Comparison of ENCODE assay signal across 8 cellular contexts in the genomic region with DNA sequence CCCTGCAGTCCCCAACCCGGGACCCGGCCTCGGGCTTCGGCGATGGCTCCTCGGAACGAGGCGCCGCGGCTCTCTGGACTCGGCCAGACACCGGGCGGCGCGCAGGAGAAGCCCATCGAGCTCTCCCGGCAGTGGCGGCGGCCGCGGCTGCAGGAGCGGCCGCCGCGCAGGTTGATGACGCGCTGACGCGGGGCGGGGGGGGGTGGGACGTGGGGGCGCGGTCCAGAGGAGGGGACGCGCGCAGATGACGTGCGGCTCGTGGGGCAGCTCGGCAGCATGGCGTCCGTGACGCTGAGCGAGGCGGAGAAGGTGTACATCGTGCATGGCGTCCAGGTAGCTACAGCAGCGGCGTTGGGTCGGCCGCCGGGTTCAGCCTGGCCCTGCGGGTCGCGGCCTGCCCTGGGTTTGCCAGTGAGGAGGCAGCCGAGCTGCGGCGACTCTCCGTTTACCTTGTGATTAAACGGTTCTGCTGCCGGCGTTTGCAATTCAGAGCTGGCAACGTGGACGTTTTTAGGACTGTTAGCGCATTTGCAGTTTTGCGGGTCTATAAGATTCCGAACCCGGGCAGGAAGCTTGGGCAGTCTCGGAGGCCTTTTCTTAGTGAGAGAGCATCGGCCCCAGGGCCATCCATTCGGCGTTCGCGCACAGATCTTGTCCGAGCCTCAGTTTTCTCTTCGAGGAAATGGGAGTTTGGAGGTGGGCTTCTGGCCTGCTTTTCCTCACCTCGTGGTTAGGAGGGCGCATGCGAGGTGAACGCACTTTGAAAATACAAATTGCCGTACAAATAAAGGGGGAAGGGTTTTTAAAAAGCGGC. TPM values are rescaled to one million over a fixed set of nuclear protein-coding genes. Genes with fewer than 3 reads are reported as not detected.
DNase-seq lines count a peak whose midpoint lies in the region; ATAC-seq, FAIRE-seq and TF ChIP-seq lines count a peak whose summit lies in the region.

A gene (plus strand): TSS at position 243 of the 814 bp plus-strand sequence. CDS start 34 bp downstream, at position 277.
A gene with protein sequence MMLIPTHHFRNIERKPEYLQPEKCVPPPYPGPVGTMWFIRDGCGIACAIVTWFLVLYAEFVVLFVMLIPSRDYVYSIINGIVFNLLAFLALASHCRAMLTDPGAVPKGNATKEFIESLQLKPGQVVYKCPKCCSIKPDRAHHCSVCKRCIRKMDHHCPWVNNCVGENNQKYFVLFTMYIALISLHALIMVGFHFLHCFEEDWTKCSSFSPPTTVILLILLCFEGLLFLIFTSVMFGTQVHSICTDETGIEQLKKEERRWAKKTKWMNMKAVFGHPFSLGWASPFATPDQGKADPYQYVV (minus strand): TSS at position 173 of the 814 bp plus-strand sequence. CDS start 16,738 bp downstream, outside the sequence.

- peak within 1 kb of the TSS; percentile 86 for H3K9ac ChIP-seq in muscle layer of colon (ENCODE audit: low read length)

- no peaks in the 10 kb centered on the region for H3K9me2 ChIP-seq in PC-9 (ENCODE audit: insufficient read depth)

- no peaks in the 10 kb centered on the region for H3K9me3 Mint-ChIP-seq in activated T-cell treated with anti-CD3 and anti-CD28 coated beads, Interleukin-2, amount 50 U/mL, for 24 hours

- H3K36me3 ChIP-seq in PC-9 (ENCODE audit: low read depth), result peaks cover 9% of the 10 kb centered on the region
- no peaks in the 10 kb centered on the region for H3K36me3 ChIP-seq in esophagus (ENCODE audit: control insufficient read depth in 2 of 2, insufficient read depth in 2 of 2, low read length in 1 of 2)
- H3K36me3 ChIP-seq in muscle layer of colon (ENCODE audit: insufficient read depth, low read length), result no peaks in the 10 kb centered on the region

- H3K36me3 Mint-ChIP-seq in activated T-cell treated with anti-CD3 and anti-CD28 coated beads, Interleukin-2, amount 50 U/mL, for 24 hours (ENCODE audit: low read depth), result peaks cover 60% of the 10 kb centered on the region

- peaks cover 19% of the 10 kb centered on the region; the same call in 1 of the 2 replicates for H3F3A ChIP-seq in PC-9 (ENCODE audit: insufficient read depth, low read depth)

- DNase-seq in Caki2 (ENCODE audit: low read depth) (peak; percentile 62), HTR-8/SVneo (ENCODE audit: insufficient read length, low spot score) (peak; percentile 88), PC-9 (peak; percentile 66 to 69)
- DNase-seq in activated T-cell treated with anti-CD3 and anti-CD28 coated beads, Interleukin-2, amount 50 U/mL, for 24 hours, result peak; percentile 88
- peak; percentile 72 to 75 for DNase-seq in stimulated activated CD8-positive, alpha-beta memory T cell treated with anti-CD3 and anti-CD28 coated beads, Interleukin-7, amount 100 ng/mL, for 1 hour (ENCODE audit: low read depth in 2 of 2)

- peak within 1 kb of the TSS; percentile 63 for H3K27ac ChIP-seq in PC-9
- H3K27ac ChIP-seq in esophagus (ENCODE audit: low read depth in 2 of 2, low read length in 1 of 2), result peak within 1 kb of the TSS; percentile 96 to 98
- H3K27ac ChIP-seq in muscle layer of colon (ENCODE audit: low read depth, low read length), result peak within 1 kb of the TSS; percentile 77

- CTCF ChIA-PET in PC-9 (lab: Charles Lee), result no interaction called here

- peaks cover 65% of the 10 kb centered on the region for H3K4me1 Mint-ChIP-seq in activated T-cell treated with anti-CD3 and anti-CD28 coated beads, Interleukin-2, amount 50 U/mL, for 24 hours (ENCODE audit: low read depth)

- POLR2A ChIA-PET in PC-9 (lab: Charles Lee; ENCODE audit: unreplicated experiment), result no interaction called here

- H3K9me3 ChIP-seq in PC-9 (ENCODE audit: insufficient read depth, low read depth) (no peaks in the 10 kb centered on the region), esophagus (ENCODE audit: control insufficient read depth in 2 of 2, insufficient read depth in 1 of 2, low read depth in 1 of 2, low read length in 1 of 2) (no peaks in the 10 kb centered on the region), muscle layer of colon (ENCODE audit: low read length) (no peaks in the 10 kb centered on the region)

- H3K27me3 Mint-ChIP-seq in activated T-cell treated with anti-CD3 and anti-CD28 coated beads, Interleukin-2, amount 50 U/mL, for 24 hours, result no peaks in the 10 kb centered on the region

- peak within 1 kb of the TSS; percentile 97 for H3K4me2 ChIP-seq in PC-9

- H3K4me1 ChIP-seq in PC-9 (replicated peaks; ENCODE audit: insufficient read depth), result peaks cover 68% of the 10 kb centered on the region
- peaks cover 0 to 7% of the 10 kb centered on the region in 2 donors for H3K4me1 ChIP-seq in esophagus (ENCODE audit: control insufficient read depth in 2 of 2, insufficient read depth in 2 of 2, low read length in 1 of 2)
- peaks cover 20% of the 10 kb centered on the region for H3K4me1 ChIP-seq in muscle layer of colon (ENCODE audit: insufficient read depth, low read length)

- WGBS in esophagus, 2 donors, result 0 to 1% methylated on average over 79 to 82 of the region's 82 CpGs

- in situ Hi-C loops in Caki2 (cut with HindIII; ENCODE audit: low pct_unique_long_range_greater_than_20kb, low sequenced_read_pairs), result no loop called here

- H3K27me3 ChIP-seq in PC-9 (ENCODE audit: insufficient read depth, low read depth), result no peaks in the 10 kb centered on the region
- H3K27me3 ChIP-seq in esophagus (ENCODE audit: control insufficient read depth in 1 of 2, insufficient read depth in 2 of 2, low read length in 2 of 2), result no peaks in the 10 kb centered on the region
- no peaks in the 10 kb centered on the region for H3K27me3 ChIP-seq in muscle layer of colon (ENCODE audit: control insufficient read depth in 1 of 2, insufficient read depth in 2 of 2, low read length in 2 of 2)

- H3K4me3 Mint-ChIP-seq in activated T-cell treated with anti-CD3 and anti-CD28 coated beads, Interleukin-2, amount 50 U/mL, for 24 hours, result peak within 1 kb of the TSS; percentile 98

- no peak for TF ChIP-seq CTCF in PC-9 (conservative IDR thresholded peaks at IDR 0.05)

- H3K27ac Mint-ChIP-seq in activated T-cell treated with anti-CD3 and anti-CD28 coated beads, Interleukin-2, amount 50 U/mL, for 24 hours, result peak within 1 kb of the TSS; percentile 96

- intact Hi-C loops in PC-9 (cut with micrococcal nuclease; ENCODE audit: unreplicated experiment), result loop anchor here (5.0 kb wide), 1 partner anchor 59 kb away; no protein-coding TSS in a partner anchor

- FAIRE-seq in HTR-8/SVneo (lab: Jason Lieb, UNC), result peak; percentile 94

- H3K4me3 ChIP-seq in PC-9, result peak within 1 kb of the TSS; percentile 85
- H3K4me3 ChIP-seq in esophagus (ENCODE audit: low read depth in 1 of 2, low read length in 2 of 2), result peak within 1 kb of the TSS; percentile 94 to 96
- peak within 1 kb of the TSS; percentile 92 to 96 for H3K4me3 ChIP-seq in muscle layer of colon (ENCODE audit: low read depth in 1 of 2, low read length in 2 of 2)

- no peaks in the 10 kb centered on the region; the same call in 1 of the 2 replicates for H4K20me1 ChIP-seq in PC-9 (ENCODE audit: insufficient read depth)

- H3K79me2 ChIP-seq in PC-9 (ENCODE audit: low read depth), result peaks cover 98% of the 10 kb centered on the region

- peak; percentile 52 for ATAC-seq in GM21367 (IDR thresholded peaks at IDR 0.05; ENCODE audit: unreplicated experiment)

- BruUV-seq in PC-9 (replicated peaks; lab: Mats Ljungman, UMichigan), result TSS peak; percentile 56

- peak within 1 kb of the TSS; percentile 91 for H2AFZ ChIP-seq in PC-9

RNA-seq across cellular contexts. Expression of the first gene that starts in this region (rescaled TPM):
- 24.0 and 28.1 TPM in 2 replicates for total RNA-seq in Caki2 (2014; rRNA removed; shearing (Covaris generic); ENCODE audit: low replicate concordance)
- 56.2 and 58.0 TPM in 2 replicates for total RNA-seq in PC-9 (2021)
- 10 to 100 TPM; 23.5 to 38.7 TPM for polyA plus RNA-seq in esophagus

RNA-seq across cellular contexts. Expression of the second gene that starts in this region (rescaled TPM):
- 56.6 and 76.1 TPM in 2 replicates for total RNA-seq in Caki2 (2014; rRNA removed; shearing (Covaris generic); ENCODE audit: low replicate concordance)
- 107 and 118 TPM in 2 replicates for total RNA-seq in PC-9 (2021)
- polyA plus RNA-seq in esophagus, result 10 to 100 TPM; 26.0 to 50.1 TPM

Comparison
In these comparisons a context has a peak if more than half of its experiments do, and no peak if none do; other contexts are left out.
1. Peak in every context shown above with its lines: DNase-seq, ATAC-seq, H3K4me3 ChIP-seq and H3K27ac ChIP-seq.